In the genomic region with DNA sequence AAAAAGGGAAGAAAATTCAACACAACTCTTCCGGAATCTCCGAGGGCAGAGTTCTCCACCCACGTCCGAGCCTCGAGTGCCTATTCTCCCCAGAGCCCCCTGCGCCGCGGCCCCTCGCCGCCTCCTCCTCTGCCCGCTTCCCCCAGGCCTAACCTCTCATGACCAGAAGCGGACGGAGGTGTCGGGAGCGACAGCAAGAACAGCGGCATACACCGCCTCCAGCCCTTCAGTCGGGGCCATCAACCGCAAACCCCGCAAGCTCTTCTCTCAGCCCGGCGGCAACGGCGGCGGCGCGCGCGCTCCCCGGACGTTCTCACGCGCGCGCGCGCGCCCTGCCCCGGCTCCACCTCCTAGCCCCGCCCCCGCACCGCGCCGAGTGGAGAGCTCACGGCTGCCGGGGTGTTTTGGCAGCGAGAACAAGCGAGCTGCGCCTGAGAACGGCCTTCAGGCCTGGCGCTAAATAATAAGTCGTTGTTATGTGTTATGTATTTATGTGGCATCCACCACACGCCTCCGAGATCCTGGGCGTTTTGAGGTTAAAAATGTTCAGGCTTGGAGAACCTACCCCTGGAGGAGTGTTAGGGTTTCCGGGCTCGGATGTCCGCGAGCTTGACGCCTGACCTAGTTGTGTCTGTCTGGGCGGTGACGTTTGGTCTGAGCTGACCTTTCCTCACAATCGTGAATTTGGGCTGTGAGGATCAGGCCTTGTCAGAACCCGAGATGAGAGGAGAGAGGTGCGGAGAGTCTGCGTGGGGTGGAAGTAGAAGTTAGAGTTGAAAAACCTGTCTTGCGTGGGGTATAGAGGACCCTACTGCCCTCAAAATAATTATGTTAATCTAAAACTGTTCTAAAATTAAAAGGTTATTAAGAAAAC, we compare ENCODE assay signal across 1 cellular context.
A peak's percentile ranks its signal among the peaks of the same experiment; 100 is the strongest.
TF ChIP-seq lines count a peak whose summit lies in the region.

A gene with protein sequence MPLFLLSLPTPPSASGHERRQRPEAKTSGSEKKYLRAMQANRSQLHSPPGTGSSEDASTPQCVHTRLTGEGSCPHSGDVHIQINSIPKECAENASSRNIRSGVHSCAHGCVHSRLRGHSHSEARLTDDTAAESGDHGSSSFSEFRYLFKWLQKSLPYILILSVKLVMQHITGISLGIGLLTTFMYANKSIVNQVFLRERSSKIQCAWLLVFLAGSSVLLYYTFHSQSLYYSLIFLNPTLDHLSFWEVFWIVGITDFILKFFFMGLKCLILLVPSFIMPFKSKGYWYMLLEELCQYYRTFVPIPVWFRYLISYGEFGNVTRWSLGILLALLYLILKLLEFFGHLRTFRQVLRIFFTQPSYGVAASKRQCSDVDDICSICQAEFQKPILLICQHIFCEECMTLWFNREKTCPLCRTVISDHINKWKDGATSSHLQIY (minus strand): TSS at position 286 of the 874 bp plus-strand sequence. CDS start 77 bp downstream, at position 209.

TF ChIP-seq in SK-N-SH treated with all-trans-retinoic acid at 6 μM for 48 hours, 23 proteins besides CTCF, POLR2A, EP300 and RAD21 (continued from another document):
- TF ChIP-seq, protein P1, sequence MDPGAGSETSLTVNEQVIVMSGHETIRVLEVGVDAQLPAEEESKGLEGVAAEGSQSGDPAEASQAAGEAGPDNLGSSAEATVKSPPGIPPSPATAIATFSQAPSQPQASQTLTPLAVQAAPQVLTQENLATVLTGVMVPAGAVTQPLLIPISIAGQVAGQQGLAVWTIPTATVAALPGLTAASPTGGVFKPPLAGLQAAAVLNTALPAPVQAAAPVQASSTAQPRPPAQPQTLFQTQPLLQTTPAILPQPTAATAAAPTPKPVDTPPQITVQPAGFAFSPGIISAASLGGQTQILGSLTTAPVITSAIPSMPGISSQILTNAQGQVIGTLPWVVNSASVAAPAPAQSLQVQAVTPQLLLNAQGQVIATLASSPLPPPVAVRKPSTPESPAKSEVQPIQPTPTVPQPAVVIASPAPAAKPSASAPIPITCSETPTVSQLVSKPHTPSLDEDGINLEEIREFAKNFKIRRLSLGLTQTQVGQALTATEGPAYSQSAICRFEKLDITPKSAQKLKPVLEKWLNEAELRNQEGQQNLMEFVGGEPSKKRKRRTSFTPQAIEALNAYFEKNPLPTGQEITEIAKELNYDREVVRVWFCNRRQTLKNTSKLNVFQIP (CRISPR knock-in tag; IDR thresholded peaks at IDR 0.05; ENCODE audit: borderline replicate concordance, low read depth): no peak
- no peak for TF ChIP-seq RARB (CRISPR knock-in tag; IDR thresholded peaks at IDR 0.05)
- TF ChIP-seq, protein P2, sequence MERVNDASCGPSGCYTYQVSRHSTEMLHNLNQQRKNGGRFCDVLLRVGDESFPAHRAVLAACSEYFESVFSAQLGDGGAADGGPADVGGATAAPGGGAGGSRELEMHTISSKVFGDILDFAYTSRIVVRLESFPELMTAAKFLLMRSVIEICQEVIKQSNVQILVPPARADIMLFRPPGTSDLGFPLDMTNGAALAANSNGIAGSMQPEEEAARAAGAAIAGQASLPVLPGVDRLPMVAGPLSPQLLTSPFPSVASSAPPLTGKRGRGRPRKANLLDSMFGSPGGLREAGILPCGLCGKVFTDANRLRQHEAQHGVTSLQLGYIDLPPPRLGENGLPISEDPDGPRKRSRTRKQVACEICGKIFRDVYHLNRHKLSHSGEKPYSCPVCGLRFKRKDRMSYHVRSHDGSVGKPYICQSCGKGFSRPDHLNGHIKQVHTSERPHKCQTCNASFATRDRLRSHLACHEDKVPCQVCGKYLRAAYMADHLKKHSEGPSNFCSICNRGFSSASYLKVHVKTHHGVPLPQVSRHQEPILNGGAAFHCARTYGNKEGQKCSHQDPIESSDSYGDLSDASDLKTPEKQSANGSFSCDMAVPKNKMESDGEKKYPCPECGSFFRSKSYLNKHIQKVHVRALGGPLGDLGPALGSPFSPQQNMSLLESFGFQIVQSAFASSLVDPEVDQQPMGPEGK (CRISPR knock-in tag; IDR thresholded peaks at IDR 0.05; ENCODE audit: borderline replicate concordance): no peak
- TF ChIP-seq ISL1 (CRISPR knock-in tag; IDR thresholded peaks at IDR 0.05): no peak
- no peak for TF ChIP-seq BACH2 (CRISPR knock-in tag; IDR thresholded peaks at IDR 0.05; ENCODE audit: borderline replicate concordance)
- TF ChIP-seq ZFP3 (CRISPR knock-in tag; IDR thresholded peaks at IDR 0.05): peak; percentile 66; the same call in 1 of the 2 replicates
- no peak for TF ChIP-seq TCF4 (CRISPR knock-in tag; IDR thresholded peaks at IDR 0.05; ENCODE audit: borderline replicate concordance)
- no peak for TF ChIP-seq ZNF70 (CRISPR knock-in tag; IDR thresholded peaks at IDR 0.05)
- TF ChIP-seq ESRRG (CRISPR knock-in tag; IDR thresholded peaks at IDR 0.05): no peak
